ENCODE assay signal across 1 cellular context in genomic region chr19:40611900-40612698, GRCh38.
TF ChIP-seq lines count a peak whose summit lies in the region.

No MANE protein-coding gene starts in this region.

TF ChIP-seq in HepG2, 621 proteins besides CTCF, POLR2A, EP300 and RAD21:
- TF ChIP-seq ZNF7 (CRISPR knock-in tag; IDR thresholded peaks at IDR 0.05) (0 out of 2 replicates have a peak, but pooled peaks have one; percentile 34), ZNF691 (CRISPR knock-in tag; IDR thresholded peaks at IDR 0.05; ENCODE audit: borderline replicate concordance, low read depth) (no peak), ZMYM2 (CRISPR knock-in tag; IDR thresholded peaks at IDR 0.05) (no peak), NFKB2 (CRISPR knock-in tag; IDR thresholded peaks at IDR 0.05; ENCODE audit: borderline replicate concordance) (no peak), RXRA (CRISPR knock-in tag; IDR thresholded peaks at IDR 0.05) (0 out of 2 replicates have a peak, but pooled peaks have one; percentile 32), CC2D1A (CRISPR knock-in tag; IDR thresholded peaks at IDR 0.05) (no peak), PRDM4 (CRISPR knock-in tag; IDR thresholded peaks at IDR 0.05; ENCODE audit: borderline replicate concordance) (no peak), CERS6 (CRISPR knock-in tag; IDR thresholded peaks at IDR 0.05) (no peak), NR2C2 (CRISPR knock-in tag; IDR thresholded peaks at IDR 0.05; ENCODE audit: borderline replicate concordance) (peak; percentile 68), ZBTB42 (CRISPR knock-in tag; IDR thresholded peaks at IDR 0.05) (no peak), ZNF260 (CRISPR knock-in tag; IDR thresholded peaks at IDR 0.05; ENCODE audit: borderline replicate concordance, low read depth) (no peak), NR2F2 (IDR thresholded peaks at IDR 0.05; ENCODE audit: borderline replicate concordance, low read depth) (peak; percentile 43; the same call in 1 of the 2 replicates), ZNF784 (CRISPR knock-in tag; IDR thresholded peaks at IDR 0.05; ENCODE audit: borderline replicate concordance) (no peak), FOSL2 (CRISPR knock-in tag; IDR thresholded peaks at IDR 0.05) (no peak)
